ENCODE assay signal across 13 cellular contexts in the genomic region with DNA sequence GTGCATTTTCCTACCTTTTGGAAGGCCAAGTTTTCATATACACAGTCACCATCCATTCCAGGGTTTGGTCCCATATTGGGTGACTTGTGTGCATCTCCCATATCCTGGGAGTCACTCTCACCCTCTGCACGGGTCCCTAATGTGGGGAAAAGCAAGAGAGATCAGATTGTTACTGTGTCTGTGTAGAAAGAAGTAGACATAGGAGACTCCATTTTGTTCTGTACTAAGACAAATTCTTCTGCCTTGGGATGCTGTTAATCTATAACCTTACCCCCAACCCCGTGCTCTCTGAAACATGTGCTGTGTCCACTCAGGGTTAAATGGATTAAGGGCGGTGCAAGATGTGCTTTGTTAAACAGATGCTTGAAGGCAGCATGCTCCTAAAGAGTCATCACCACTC. TPM values are rescaled to one million over a fixed set of nuclear protein-coding genes. Genes with fewer than 3 reads are reported as not detected.
"Had no signal": no experiment of that assay in that cellular context is flagged by ENCODE, and none has a peak within 500 bp of the region (broad histone marks: within the 10 kb centered on the region; RNA-seq: fewer than 3 reads in every experiment).

No MANE protein-coding gene starts in this region.

RNA-seq across cellular contexts. Expression of a gene that starts 9.0 kb away (rescaled TPM):
- total RNA-seq: activated B cell treated with CpG ODN at 0.5 μM for 24 hours; activated CD4-positive, alpha-beta T cell treated with anti-CD3 and anti-CD28 coated beads, Interleukin-2, amount 10 ng/mL, durations not matched to agents 24 days and 14 days; activated CD8-positive, alpha-beta memory T cell treated with anti-CD3 and anti-CD28 coated beads for 36 hours; activated T-helper 1 cell treated with anti-CD3 and anti-CD28 coated beads, Interleukin-12 subunit alpha, Interleukin-12 subunit beta, Interleukin-2, Interleukin-4 antibody, amounts not matched to agents 30 ng/mL and 10 ng/mL and 1 ng/mL, durations not matched to agents 14 hours and 24 hours and 36 hours; activated T-helper 17 cell treated with anti-CD3 and anti-CD28 coated beads, Interleukin-2, amount 50 U/mL, for 72 hours; astrocyte; body of pancreas; T-helper 1 cell treated with Interleukin-12 subunit alpha and Interleukin-12 subunit beta and Interleukin-4 antibody, amounts not matched to agents 30 ng/mL and 1 ng/mL, for 36 hours; T-helper 17 cell; T-helper 2 cell treated with Interferon-gamma antibody and Interleukin-4, amounts not matched to agents 100 ng/mL and 5 ng/mL, for 36 hours had no signal
- polyA plus RNA-seq: aorta had no signal

RNA-seq across cellular contexts. Expression of a gene that starts 44.0 kb away (rescaled TPM):
- total RNA-seq: activated B cell treated with CpG ODN at 0.5 μM for 24 hours; activated T-cell treated with anti-CD3 and anti-CD28 coated beads, Interleukin-2, amount 50 U/mL, for 4 hours; activated T-helper 1 cell treated with anti-CD3 and anti-CD28 coated beads, Interleukin-12 subunit alpha, Interleukin-12 subunit beta, Interleukin-2, Interleukin-4 antibody, amounts not matched to agents 30 ng/mL and 10 ng/mL and 1 ng/mL, durations not matched to agents 14 hours and 24 hours and 36 hours; body of pancreas; cardiac septum; T-helper 1 cell treated with Interleukin-12 subunit alpha and Interleukin-12 subunit beta and Interleukin-4 antibody, amounts not matched to agents 30 ng/mL and 1 ng/mL, for 36 hours had no signal
